In the genomic region with DNA sequence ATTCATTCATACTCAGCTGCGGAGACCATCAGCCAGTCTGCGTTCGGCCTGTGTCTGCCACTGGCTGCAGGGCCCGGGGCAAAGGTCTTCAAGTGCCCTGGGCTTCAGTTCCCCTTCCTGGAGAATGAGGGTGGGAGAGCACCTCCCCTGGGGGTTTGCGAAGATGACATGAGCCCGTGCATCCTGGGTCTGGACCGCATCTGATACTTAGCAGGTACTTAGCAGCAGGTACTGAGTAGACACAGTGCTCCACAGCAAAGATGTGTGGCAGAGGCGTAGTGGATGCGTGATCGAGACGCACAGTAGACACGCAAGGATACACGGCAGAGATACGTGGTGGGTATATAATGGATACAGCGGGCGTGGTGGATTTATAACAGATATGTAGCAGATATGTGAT, we compare ENCODE assay signal across 24 cellular contexts.
"Had no signal": no experiment of that assay in that cellular context is flagged by ENCODE, and none has a peak within 500 bp of the region (broad histone marks: within the 10 kb centered on the region; RNA-seq: fewer than 3 reads in every experiment).

No MANE protein-coding gene starts in this region.

- H3K27me3 ChIP-seq: colonic mucosa, dorsolateral prefrontal cortex had no signal

- H3K9me3 ChIP-seq: colonic mucosa, gastrocnemius medialis had no signal

- DNase-seq: activated CD4-positive, alpha-beta memory T cell treated with anti-CD3 and anti-CD28 coated beads, Interleukin-2, amount 10 ng/mL, durations not matched to agents 7 days and 5 days; activated CD4-positive, alpha-beta T cell treated with anti-CD3 and anti-CD28 coated beads for 1 hour; activated CD4-positive, alpha-beta T cell treated with anti-CD3 and anti-CD28 coated beads, Interleukin-2, amount 10 ng/mL, durations not matched to agents 7 days and 5 days; activated naive CD8-positive, alpha-beta T cell treated with anti-CD3 and anti-CD28 coated beads, Interleukin-2, amount 50 U/mL, for 24 hours; activated T-cell treated with anti-CD3 and anti-CD28 coated beads, Interleukin-2, amount 50 U/mL, for 4 hours; colonic mucosa; effector memory CD4-positive, alpha-beta T cell; erythroblast; gastrocnemius medialis; hypothalamus; immature natural killer cell; mammary epithelial cell; naive B cell; stimulated activated CD4-positive, alpha-beta T cell treated with anti-CD3 and anti-CD28 coated beads, Interleukin-15, amount 100 ng/mL, for 24 hours; stimulated activated CD4-positive, alpha-beta T cell treated with anti-CD3 and anti-CD28 coated beads, Interleukin-2, amount 100 ng/mL, for 24 hours; stimulated activated naive CD4-positive, alpha-beta T cell; T-helper 2 cell had no signal

- H3K4me1 ChIP-seq: colonic mucosa, gastrocnemius medialis, tibial nerve had no signal

- H3K4me3 ChIP-seq: colonic mucosa, dorsolateral prefrontal cortex, gastrocnemius medialis, tibial nerve had no signal

- H3K4me3 Mint-ChIP-seq: activated CD4-positive, alpha-beta memory T cell treated with anti-CD3 and anti-CD28 coated beads, Interleukin-2, amount 10 ng/mL, durations not matched to agents 7 days and 5 days; activated CD4-positive, alpha-beta T cell treated with anti-CD3 and anti-CD28 coated beads, Interleukin-2, amount 10 ng/mL, durations not matched to agents 7 days and 5 days; activated naive CD4-positive, alpha-beta T cell treated with anti-CD3 and anti-CD28 coated beads, Interleukin-2, amount 50 U/mL, for 24 hours; activated naive CD8-positive, alpha-beta T cell treated with anti-CD3 and anti-CD28 coated beads, Interleukin-2, amount 50 U/mL, for 24 hours; activated T-cell treated with anti-CD3 and anti-CD28 coated beads, Interleukin-2, amount 50 U/mL, for 4 hours; activated T-helper 17 cell treated with anti-CD3 and anti-CD28 coated beads, Interleukin-2, amount 50 U/mL, for 72 hours; immature natural killer cell; neural crest cell had no signal

- H3K27ac Mint-ChIP-seq: activated CD4-positive, alpha-beta memory T cell treated with anti-CD3 and anti-CD28 coated beads, Interleukin-2, amount 10 ng/mL, durations not matched to agents 7 days and 5 days; activated CD4-positive, alpha-beta T cell treated with anti-CD3 and anti-CD28 coated beads, Interleukin-2, amount 10 ng/mL, durations not matched to agents 7 days and 5 days; activated naive CD4-positive, alpha-beta T cell treated with anti-CD3 and anti-CD28 coated beads, Interleukin-2, amount 50 U/mL, for 24 hours; activated naive CD8-positive, alpha-beta T cell treated with anti-CD3 and anti-CD28 coated beads, Interleukin-2, amount 50 U/mL, for 24 hours; activated T-helper 17 cell treated with anti-CD3 and anti-CD28 coated beads, Interleukin-2, amount 50 U/mL, for 72 hours had no signal

- H3K36me3 ChIP-seq: colonic mucosa, gastrocnemius medialis, tibial nerve had no signal

- H3K27me3 Mint-ChIP-seq: activated CD4-positive, alpha-beta memory T cell treated with anti-CD3 and anti-CD28 coated beads, Interleukin-2, amount 10 ng/mL, durations not matched to agents 7 days and 5 days; activated CD4-positive, alpha-beta T cell treated with anti-CD3 and anti-CD28 coated beads, Interleukin-2, amount 10 ng/mL, durations not matched to agents 7 days and 5 days; activated naive CD4-positive, alpha-beta T cell treated with anti-CD3 and anti-CD28 coated beads, Interleukin-2, amount 50 U/mL, for 24 hours; activated naive CD8-positive, alpha-beta T cell treated with anti-CD3 and anti-CD28 coated beads, Interleukin-2, amount 50 U/mL, for 24 hours; activated T-helper 17 cell treated with anti-CD3 and anti-CD28 coated beads, Interleukin-2, amount 50 U/mL, for 72 hours; naive B cell had no signal

- H3K27ac ChIP-seq: colonic mucosa, dorsolateral prefrontal cortex, gastrocnemius medialis, tibial nerve had no signal

- ATAC-seq: activated naive CD8-positive, alpha-beta T cell treated with anti-CD3 and anti-CD28 coated beads, Interleukin-2, amount 50 U/mL, for 24 hours; activated T-cell treated with anti-CD3 and anti-CD28 coated beads, Interleukin-2, amount 50 U/mL, for 4 hours; activated T-helper 17 cell treated with anti-CD3 and anti-CD28 coated beads, Interleukin-2, amount 50 U/mL, for 72 hours; gastrocnemius medialis; left lobe of liver; right cardiac atrium had no signal

- H3K9me3 Mint-ChIP-seq: activated naive CD4-positive, alpha-beta T cell treated with anti-CD3 and anti-CD28 coated beads, Interleukin-2, amount 50 U/mL, for 24 hours; activated T-helper 17 cell treated with anti-CD3 and anti-CD28 coated beads, Interleukin-2, amount 50 U/mL, for 72 hours; neural crest cell had no signal

- H3K4me1 Mint-ChIP-seq: activated CD4-positive, alpha-beta memory T cell treated with anti-CD3 and anti-CD28 coated beads, Interleukin-2, amount 10 ng/mL, durations not matched to agents 7 days and 5 days; activated CD4-positive, alpha-beta T cell treated with anti-CD3 and anti-CD28 coated beads, Interleukin-2, amount 10 ng/mL, durations not matched to agents 7 days and 5 days; activated naive CD4-positive, alpha-beta T cell treated with anti-CD3 and anti-CD28 coated beads, Interleukin-2, amount 50 U/mL, for 24 hours; activated naive CD8-positive, alpha-beta T cell treated with anti-CD3 and anti-CD28 coated beads, Interleukin-2, amount 50 U/mL, for 24 hours; immature natural killer cell had no signal
